ENCODE assay signal across 20 cellular contexts in genomic region chr17:63329876-63330275, GRCh38.
DNase-seq lines count a peak whose midpoint lies in the region; ATAC-seq, FAIRE-seq and TF ChIP-seq lines count a peak whose summit lies in the region.
"Had no signal": no experiment of that assay in that cellular context is flagged by ENCODE, and none has a peak within 500 bp of the region (broad histone marks: within the 10 kb centered on the region; RNA-seq: fewer than 3 reads in every experiment).

No MANE protein-coding gene starts in this region.

- no peak overlapping the region for H3K4me3 Mint-ChIP-seq in nephron progenitor cell
- H3K4me3 Mint-ChIP-seq: B cell; CD4-positive, CD25-positive, alpha-beta regulatory T cell; CD8-positive, alpha-beta T cell; H9 had no signal

- FAIRE-seq in H54 (lab: Jason Lieb, UNC): peak; percentile 45
- FAIRE-seq: G401.6, GM12892, H1 had no signal

- H3K4me2 ChIP-seq in KMS-11: peak overlapping the region; percentile 17; the same call in 1 of the 2 replicates
- H3K4me2 ChIP-seq: BLaER1 had no signal

- TF ChIP-seq POLR2A in H54 (IDR thresholded peaks at IDR 0.05; ENCODE audit: low read depth, low read length): no peak

- no peaks in the 10 kb centered on the region for H3K79me2 ChIP-seq in KMS-11 (ENCODE audit: insufficient read depth, low read depth)

- no peaks in the 10 kb centered on the region for H3K27me3 ChIP-seq in KMS-11 (ENCODE audit: insufficient read depth, low read depth)
- H3K27me3 ChIP-seq: BLaER1 had no signal

- no peaks in the 10 kb centered on the region for H3K9me3 Mint-ChIP-seq in nephron progenitor cell
- H3K9me3 Mint-ChIP-seq: CD8-positive, alpha-beta T cell; H9 had no signal

- H4K20me1 ChIP-seq in KMS-11 (ENCODE audit: insufficient read depth): no peaks in the 10 kb centered on the region
- H4K20me1 ChIP-seq: BLaER1 had no signal

- no peak overlapping the region for H2AFZ ChIP-seq in KMS-11 (ENCODE audit: low read depth)
- H2AFZ ChIP-seq: GM23248 had no signal

- peaks cover 13% of the 10 kb centered on the region for H3K4me1 ChIP-seq in KMS-11 (ENCODE audit: low read depth, poor library complexity, severe bottlenecking)
- H3K4me1 ChIP-seq: BLaER1, Caco-2 had no signal

- ATAC-seq in HG02870 (IDR thresholded peaks at IDR 0.05; ENCODE audit: unreplicated experiment): no peak
- ATAC-seq: CD8-positive, alpha-beta T cell; HCT116 had no signal

- no peaks in the 10 kb centered on the region for H3K36me3 ChIP-seq in KMS-11 (ENCODE audit: insufficient read depth)
- H3K36me3 ChIP-seq: BLaER1 had no signal

- H3K4me1 Mint-ChIP-seq in nephron progenitor cell: no peaks in the 10 kb centered on the region
- H3K4me1 Mint-ChIP-seq: B cell; CD4-positive, CD25-positive, alpha-beta regulatory T cell; H9 had no signal

- TF ChIP-seq CTCF in KMS-11 (conservative IDR thresholded peaks at IDR 0.05; ENCODE audit: low read depth, low read length): no peak
- no peak for TF ChIP-seq CTCF in nephron progenitor cell (IDR thresholded peaks at IDR 0.05)

- H3K36me3 Mint-ChIP-seq in nephron progenitor cell (ENCODE audit: low read depth): peaks cover 36% of the 10 kb centered on the region

- peak overlapping the region; percentile 53 for H3K27ac Mint-ChIP-seq in nephron progenitor cell
- H3K27ac Mint-ChIP-seq: B cell; CD8-positive, alpha-beta T cell had no signal

- no peak overlapping the region for H3K9ac ChIP-seq in KMS-11
- H3K9ac ChIP-seq: BLaER1, GM23248 had no signal

- peaks cover 3% of the 10 kb centered on the region for H3K27me3 Mint-ChIP-seq in nephron progenitor cell (ENCODE audit: low read depth, poor library complexity)
- H3K27me3 Mint-ChIP-seq: B cell had no signal

- H3K27ac ChIP-seq in KMS-11: no peak overlapping the region; the same call in 1 of the 2 replicates
- H3K27ac ChIP-seq: BLaER1, C4-2B, GM23248 had no signal

- DNase-seq in H54 (ENCODE audit: insufficient read length, low spot score) (no peak), nephron progenitor cell (no peak), HUDEP-2 (lab: John Stamatoyannopoulos, UW; ENCODE audit: unreplicated experiment in 76 of 76) (no peak), NCI-H187 treated with DMSO at 0.1 percent for 48 hours (lab: John Stamatoyannopoulos, UW) (no peak)
- DNase-seq: Caco-2; CD4-positive, CD25-positive, alpha-beta regulatory T cell; CD8-positive, alpha-beta T cell; DMS153; DND-41; GM23248; H9 had no signal

- no peak overlapping the region for H3K4me3 ChIP-seq in KMS-11 (IDR thresholded peaks at IDR 0.05; ENCODE audit: insufficient read depth, low read depth, low read length)
- H3K4me3 ChIP-seq: BLaER1, GM23248 had no signal
